12 cellular contexts compared by ENCODE assay signal in the genomic region with DNA sequence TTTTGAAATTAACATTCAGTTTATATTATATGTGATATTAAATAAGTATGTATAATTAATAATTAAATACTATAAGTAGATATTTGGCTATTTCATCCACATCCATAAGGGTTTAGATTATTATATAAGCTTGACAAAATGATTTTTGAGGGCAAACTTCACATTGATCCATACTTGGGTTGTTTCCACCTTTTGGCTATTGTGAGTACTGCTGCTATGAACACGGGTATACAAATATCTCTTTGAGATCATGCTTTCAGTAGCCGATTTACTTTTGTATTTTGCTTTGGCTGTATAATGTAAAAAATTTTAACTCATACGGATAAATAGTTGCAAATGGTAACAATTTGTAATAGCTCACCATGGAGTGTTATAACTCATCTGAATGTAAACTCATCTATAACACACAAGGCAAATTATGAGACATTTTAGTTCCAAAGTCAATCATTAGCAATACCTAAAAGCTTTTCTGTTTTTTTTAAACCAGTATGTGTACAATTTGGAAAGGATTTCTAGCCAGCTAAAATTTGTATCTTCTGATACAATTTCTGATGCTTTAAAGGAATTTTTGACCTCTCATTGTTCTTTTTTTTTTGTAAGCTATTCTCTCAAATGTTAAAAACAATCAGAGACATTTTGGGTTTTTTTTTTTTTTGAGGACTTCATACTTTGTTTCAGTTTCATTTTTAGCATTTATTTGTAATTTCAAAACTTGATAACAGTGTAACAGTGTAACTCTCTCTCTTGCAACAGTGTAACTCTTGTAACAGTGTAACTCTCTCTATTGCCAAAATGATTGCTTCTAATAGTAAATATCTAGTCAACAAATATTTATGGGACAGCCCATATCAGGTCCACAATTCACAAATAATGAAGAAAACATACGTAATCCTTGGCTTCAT. TPM values are rescaled to one million over a fixed set of nuclear protein-coding genes. Genes with fewer than 3 reads are reported as not detected.
DNase-seq lines count a peak whose midpoint lies in the region; ATAC-seq, FAIRE-seq and TF ChIP-seq lines count a peak whose summit lies in the region.
"Had no signal": no experiment of that assay in that cellular context is flagged by ENCODE, and none has a peak within 500 bp of the region (broad histone marks: within the 10 kb centered on the region; RNA-seq: fewer than 3 reads in every experiment).

No MANE protein-coding gene starts in this region.

- in situ Hi-C loops in HepG2 (cut with HindIII; ENCODE audit: extremely low pct_ligation_motif_present, low pct_unique_long_range_greater_than_20kb): no loop called here

- ATAC-seq in HepG2 (no peak), HG02938 (IDR thresholded peaks at IDR 0.05; ENCODE audit: unreplicated experiment) (peak; percentile 59), GM21390 (IDR thresholded peaks at IDR 0.05; ENCODE audit: unreplicated experiment) (no peak), HG02642 (IDR thresholded peaks at IDR 0.05; ENCODE audit: poor library complexity, unreplicated experiment) (no peak)

- H2AFZ ChIP-seq in HepG2 (ENCODE audit: low read length) (no peak overlapping the region), Karpas-422 (ENCODE audit: low read length) (no peak overlapping the region)

- no peak for TF ChIP-seq RAD21 in liver (IDR thresholded peaks at IDR 0.05)
- no peak for TF ChIP-seq RAD21 in HepG2 (CRISPR knock-in tag; IDR thresholded peaks at IDR 0.05)

- H4K20me1 ChIP-seq in HepG2 (ENCODE audit: insufficient read depth, low read length) (no peaks in the 10 kb centered on the region), Karpas-422 (ENCODE audit: insufficient read depth, low read depth, low read length) (no peaks in the 10 kb centered on the region)

- 33% methylated on average over 4 of the region's 4 CpGs for WGBS in liver
- WGBS in HepG2 (ENCODE audit: low lambda C conversion rate): 35% methylated on average over 4 of the region's 4 CpGs

- no peaks in the 10 kb centered on the region for H3K27me3 Mint-ChIP-seq in activated T-helper 1 cell treated with anti-CD3 and anti-CD28 coated beads, Interleukin-12 subunit alpha, Interleukin-12 subunit beta, Interleukin-2, Interleukin-4 antibody, amounts not matched to agents 30 ng/mL and 10 ng/mL and 1 ng/mL, durations not matched to agents 14 hours and 24 hours and 36 hours (ENCODE audit: insufficient read depth)

- peak overlapping the region in 1 of 3 donors; percentile 14 for H3K4me3 ChIP-seq in liver (ENCODE audit: low read depth in 1 of 3, low read length in 3 of 3)
- H3K4me3 ChIP-seq in HepG2 (replicated peaks in 1 of 3; ENCODE audit: insufficient read depth in 1 of 3, low read depth in 2 of 3, low read length in 3 of 3): no peak overlapping the region
- no peak overlapping the region for H3K4me3 ChIP-seq in Karpas-422 (ENCODE audit: low read length)
- H3K4me3 ChIP-seq: right lobe of liver, thoracic aorta had no signal

- DNase-seq in HepG2 (ENCODE audit: low spot score) (no peak), Karpas-422 (no peak), NCI-H2227 treated with DMSO at 0.1 percent for 48 hours (lab: John Stamatoyannopoulos, UW) (no peak)
- DNase-seq in activated T-helper 1 cell treated with anti-CD3 and anti-CD28 coated beads, Interleukin-12 subunit alpha, Interleukin-12 subunit beta, Interleukin-2, Interleukin-4 antibody, amounts not matched to agents 30 ng/mL and 10 ng/mL and 1 ng/mL, durations not matched to agents 14 hours and 24 hours and 36 hours (ENCODE audit: low spot score): no peak
- DNase-seq: midbrain, right lobe of liver had no signal

- H3K36me3 Mint-ChIP-seq in activated T-helper 1 cell treated with anti-CD3 and anti-CD28 coated beads, Interleukin-12 subunit alpha, Interleukin-12 subunit beta, Interleukin-2, Interleukin-4 antibody, amounts not matched to agents 30 ng/mL and 10 ng/mL and 1 ng/mL, durations not matched to agents 14 hours and 24 hours and 36 hours (ENCODE audit: low read depth): no peaks in the 10 kb centered on the region

- no peak for FAIRE-seq in HepG2 (lab: Jason Lieb, UNC)

- POLR2A ChIA-PET in HepG2 (lab: Yijun Ruan, JAX): no interaction called here

- H3K9me3 Mint-ChIP-seq in activated T-helper 1 cell treated with anti-CD3 and anti-CD28 coated beads, Interleukin-12 subunit alpha, Interleukin-12 subunit beta, Interleukin-2, Interleukin-4 antibody, amounts not matched to agents 30 ng/mL and 10 ng/mL and 1 ng/mL, durations not matched to agents 14 hours and 24 hours and 36 hours: peaks cover 7% of the 10 kb centered on the region

- peaks cover 11% of the 10 kb centered on the region for H3K4me1 Mint-ChIP-seq in activated T-helper 1 cell treated with anti-CD3 and anti-CD28 coated beads, Interleukin-12 subunit alpha, Interleukin-12 subunit beta, Interleukin-2, Interleukin-4 antibody, amounts not matched to agents 30 ng/mL and 10 ng/mL and 1 ng/mL, durations not matched to agents 14 hours and 24 hours and 36 hours (ENCODE audit: low read depth)

- TF ChIP-seq CTCF in liver (IDR thresholded peaks at IDR 0.05; ENCODE audit: low read depth, low read length, missing input control) (peak; percentile 17), HepG2 (CRISPR knock-in tag; IDR thresholded peaks at IDR 0.05) (no peak)

- peak overlapping the region; percentile 29 for H3K27ac Mint-ChIP-seq in activated T-helper 1 cell treated with anti-CD3 and anti-CD28 coated beads, Interleukin-12 subunit alpha, Interleukin-12 subunit beta, Interleukin-2, Interleukin-4 antibody, amounts not matched to agents 30 ng/mL and 10 ng/mL and 1 ng/mL, durations not matched to agents 14 hours and 24 hours and 36 hours

- H3K4me3 Mint-ChIP-seq in activated T-helper 1 cell treated with anti-CD3 and anti-CD28 coated beads, Interleukin-12 subunit alpha, Interleukin-12 subunit beta, Interleukin-2, Interleukin-4 antibody, amounts not matched to agents 30 ng/mL and 10 ng/mL and 1 ng/mL, durations not matched to agents 14 hours and 24 hours and 36 hours: peak overlapping the region; percentile 11

- H3K27me3 ChIP-seq in liver (ENCODE audit: control insufficient read depth in 4 of 4, insufficient read depth in 4 of 4, low read length in 3 of 4): no peaks in the 10 kb centered on the region
- no peaks in the 10 kb centered on the region for H3K27me3 ChIP-seq in HepG2 (ENCODE audit: control insufficient read depth in 1 of 2, insufficient read depth in 2 of 2, low read length in 2 of 2)
- no peaks in the 10 kb centered on the region for H3K27me3 ChIP-seq in Karpas-422 (ENCODE audit: low read length)
- H3K27me3 ChIP-seq: right lobe of liver had no signal

- peaks cover 0 to 6% (median 0%) of the 10 kb centered on the region in 4 donors for H3K9me3 ChIP-seq in liver (ENCODE audit: control insufficient read depth in 4 of 4, low read length in 3 of 4)
- H3K9me3 ChIP-seq in HepG2 (ENCODE audit: low read length): no peaks in the 10 kb centered on the region
- no peaks in the 10 kb centered on the region for H3K9me3 ChIP-seq in Karpas-422 (ENCODE audit: low read length)
- H3K9me3 ChIP-seq: right lobe of liver, thoracic aorta had no signal

- H3K36me3 ChIP-seq in liver (ENCODE audit: control insufficient read depth in 4 of 4, insufficient read depth in 3 of 4, low read depth in 1 of 4, low read length in 3 of 4) (no peaks in the 10 kb centered on the region), HepG2 (replicated peaks in 1 of 2; ENCODE audit: control insufficient read depth in 1 of 2, insufficient read depth in 2 of 2, low read length in 2 of 2) (no peaks in the 10 kb centered on the region), Karpas-422 (ENCODE audit: insufficient read depth, low read length) (no peaks in the 10 kb centered on the region)
- H3K36me3 ChIP-seq: right lobe of liver, thoracic aorta had no signal

- H3K79me2 ChIP-seq in HepG2 (ENCODE audit: insufficient read depth, low read length) (no peaks in the 10 kb centered on the region), Karpas-422 (ENCODE audit: low read length) (no peaks in the 10 kb centered on the region)

- CTCF ChIA-PET in HepG2 (lab: Yijun Ruan, JAX; ENCODE audit: low intra/inter-chr PET ratio, low total read pairs): no interaction called here

- H3K4me1 ChIP-seq in liver (ENCODE audit: control insufficient read depth in 4 of 4, insufficient read depth in 4 of 4, low read length in 3 of 4) (peaks cover 0 to 7% (median 0%) of the 10 kb centered on the region in 4 donors), HepG2 (ENCODE audit: insufficient read depth, low read length) (no peaks in the 10 kb centered on the region), Karpas-422 (ENCODE audit: low read length) (no peaks in the 10 kb centered on the region)
- H3K4me1 ChIP-seq: right lobe of liver had no signal

- TF ChIP-seq POLR2A in HepG2 (IDR thresholded peaks at IDR 0.05; ENCODE audit: insufficient read depth in 1 of 2, low read depth in 2 of 2, low read length in 2 of 2): no peak

- no peaks in the 10 kb centered on the region for H3K9me2 ChIP-seq in Karpas-422 (replicated peaks; ENCODE audit: insufficient read depth, low read length)

- peak overlapping the region in 1 of 2 donors; percentile 25 for H3K27ac ChIP-seq in liver (ENCODE audit: low read depth in 1 of 2, low read length in 2 of 2)
- no peak overlapping the region for H3K27ac ChIP-seq in HepG2 (ENCODE audit: extremely low read length, insufficient read depth, low read length)
- no peak overlapping the region for H3K27ac ChIP-seq in Karpas-422 (ENCODE audit: low read length)
- H3K27ac ChIP-seq: right lobe of liver, thoracic aorta had no signal

- H3K4me2 ChIP-seq in HepG2 (ENCODE audit: low read depth, low read length) (no peak overlapping the region), Karpas-422 (ENCODE audit: low read depth, low read length, poor library complexity, severe bottlenecking) (no peak overlapping the region)

- no TSS peak for BruUV-seq in HepG2 (replicated peaks; lab: Mats Ljungman, UMichigan)

- intact Hi-C loops in HepG2 (cut with micrococcal nuclease; ENCODE audit: unreplicated experiment): no loop called here
- intact Hi-C loops in activated T-helper 1 cell treated with anti-CD3 and anti-CD28 coated beads, Interleukin-12 subunit alpha, Interleukin-12 subunit beta, Interleukin-2, Interleukin-4 antibody, amounts not matched to agents 30 ng/mL and 10 ng/mL and 1 ng/mL, durations not matched to agents 14 hours and 24 hours and 36 hours (cut with micrococcal nuclease): loop anchor here (5.0 kb wide), 1 partner anchor 45 kb away; no protein-coding TSS in a partner anchor

- TF ChIP-seq EP300 in HepG2 (IDR thresholded peaks at IDR 0.05; ENCODE audit: low read depth in 2 of 2, low read length in 2 of 2) (no peak), HepG2 (CRISPR knock-in tag; IDR thresholded peaks at IDR 0.05; ENCODE audit: borderline replicate concordance) (no peak)

- H3K9ac ChIP-seq in liver (ENCODE audit: low read depth in 1 of 2, low read length in 2 of 2) (peak overlapping the region in 1 of 2 donors; percentile 47), HepG2 (ENCODE audit: insufficient read depth, low read depth, low read length) (no peak overlapping the region), Karpas-422 (ENCODE audit: low read length) (no peak overlapping the region)

RNA-seq across cellular contexts. Expression of a gene that starts 51.8 kb away (rescaled TPM):
- total RNA-seq in liver: not detected
- not detected for polyA plus RNA-seq in liver
- not detected in 2 replicates for total RNA-seq in HepG2 (2016; rRNA removed; fragmentation: Illumina TruSeq; extraction: Trizol)
- total RNA-seq in HepG2 (2016; cell fraction: cytosol; rRNA removed; fragmentation: Illumina TruSeq; extraction: Trizol; ENCODE audit: low read depth): not detected in 2 replicates
- not detected in 2 replicates for total RNA-seq in HepG2 (2016; cell fraction: insoluble cytoplasmic fraction; rRNA removed; fragmentation: Illumina TruSeq; extraction: Trizol)
- not detected in 2 replicates for total RNA-seq in HepG2 (2016; cell fraction: membrane; rRNA removed; fragmentation: Illumina TruSeq; extraction: Trizol)
- total RNA-seq in HepG2 (2016; cell fraction: nucleus; rRNA removed; fragmentation: Illumina TruSeq; extraction: Trizol): not detected in 2 replicates
- not detected in 2 replicates for polyA plus RNA-seq in HepG2 (2011; rRNA removed)
- not detected in 2 replicates for polyA plus RNA-seq in HepG2 (2011; cell fraction: cytosol; rRNA removed)
- not detected in 2 replicates for polyA plus RNA-seq in HepG2 (2011; cell fraction: nucleus; rRNA removed)
- not detected in 2 replicates for polyA plus RNA-seq in HepG2 (2012)
- polyA plus RNA-seq in HepG2 (2016; cell fraction: cytosol; fragmentation: Illumina TruSeq; extraction: Trizol; ENCODE audit: low read depth): not detected in 2 replicates
- not detected in 2 replicates for polyA plus RNA-seq in HepG2 (2016; cell fraction: insoluble cytoplasmic fraction; fragmentation: Illumina TruSeq; extraction: Trizol; ENCODE audit: low read depth)
- not detected in 2 replicates for polyA plus RNA-seq in HepG2 (2016; cell fraction: membrane; fragmentation: Illumina TruSeq; extraction: Trizol; ENCODE audit: low read depth)
- not detected in 2 replicates for polyA plus RNA-seq in HepG2 (2016; cell fraction: nucleus; fragmentation: Illumina TruSeq; extraction: Trizol; ENCODE audit: insufficient read depth, low read depth)
- polyA minus RNA-seq in HepG2 (2011; rRNA and poly(A)+ RNA removed; ENCODE audit: low replicate concordance): not detected in 2 replicates
- not detected in 2 replicates for polyA minus RNA-seq in HepG2 (2011; cell fraction: cytosol; rRNA and poly(A)+ RNA removed)
- polyA minus RNA-seq in HepG2 (2011; cell fraction: nucleus; rRNA and poly(A)+ RNA removed): not detected in 2 replicates
- total RNA-seq in activated T-helper 1 cell treated with anti-CD3 and anti-CD28 coated beads, Interleukin-12 subunit alpha, Interleukin-12 subunit beta, Interleukin-2, Interleukin-4 antibody, amounts not matched to agents 30 ng/mL and 10 ng/mL and 1 ng/mL, durations not matched to agents 14 hours and 24 hours and 36 hours: not detected in 2 replicates
- total RNA-seq in Karpas-422 (2014; rRNA removed; shearing (Covaris generic); ENCODE audit: low replicate concordance): not detected in 2 replicates
- total RNA-seq: activated CD8-positive, alpha-beta memory T cell treated with anti-CD3 and anti-CD28 coated beads for 36 hours; right lobe of liver; thoracic aorta had no signal
